In genomic region chr6:150334790-150335783, GRCh38 we compare ENCODE assay signal across 1 cellular context.
TF ChIP-seq lines count a peak whose summit lies in the region.

No MANE protein-coding gene starts in this region.

TF ChIP-seq in H1, 55 proteins besides CTCF, POLR2A, EP300 and RAD21 (continued from another document):
- TF ChIP-seq CHD7 (IDR thresholded peaks at IDR 0.05; ENCODE audit: insufficient replicate concordance, low read length) (no peak), FOSL1 (IDR thresholded peaks at IDR 0.05; ENCODE audit: insufficient read depth, low read depth, low read length) (no peak), CBX8 (IDR thresholded peaks at IDR 0.05; ENCODE audit: borderline replicate concordance, low read depth, low read length) (no peak), JUND (IDR thresholded peaks at IDR 0.05; ENCODE audit: low read length) (no peak)
